ENCODE assay signal across 1 cellular context in genomic region chr1:156714830-156715229, GRCh38.
TF ChIP-seq lines count a peak whose summit lies in the region.

No MANE protein-coding gene starts in this region.

TF ChIP-seq in WTC11, 78 proteins besides CTCF, POLR2A, EP300 and RAD21 (continued from another document):
- TF ChIP-seq ZNF512 (CRISPR knock-in tag; IDR thresholded peaks at IDR 0.05; ENCODE audit: borderline replicate concordance): no peak
- TF ChIP-seq ZNF532 (CRISPR knock-in tag; IDR thresholded peaks at IDR 0.05; ENCODE audit: borderline replicate concordance): no peak
- no peak for TF ChIP-seq MYBL2 (CRISPR knock-in tag; IDR thresholded peaks at IDR 0.05)
- no peak for TF ChIP-seq FOXP1 (CRISPR knock-in tag; IDR thresholded peaks at IDR 0.05; ENCODE audit: borderline replicate concordance)
